Comparison of ENCODE assay signal across 8 cellular contexts in genomic region chr11:70483077-70483861, GRCh38.
A peak's percentile ranks its signal among the peaks of the same experiment; 100 is the strongest.
DNase-seq lines count a peak whose midpoint lies in the region; ATAC-seq and TF ChIP-seq lines count a peak whose summit lies in the region.

No MANE protein-coding gene starts in this region.

- no peaks in the 10 kb centered on the region for H3K27me3 ChIP-seq in SJCRH30
- H3K27me3 ChIP-seq in left ventricle myocardium inferior (ENCODE audit: low read depth), result no peaks in the 10 kb centered on the region

- intact Hi-C loops in left ventricle myocardium inferior (cut with micrococcal nuclease), result no loop called here

- H3K4me1 ChIP-seq in SJCRH30, result peaks cover 2% of the 10 kb centered on the region; the same call in 1 of the 2 replicates
- H3K4me1 ChIP-seq in left ventricle myocardium inferior, result peaks cover 25% of the 10 kb centered on the region

- no peak overlapping the region for H3K27ac Mint-ChIP-seq in type B pancreatic cell

- no peak overlapping the region for H3K4me3 ChIP-seq in SJCRH30
- peak overlapping the region; percentile 44 for H3K4me3 ChIP-seq in left ventricle myocardium inferior

- no peak overlapping the region for H3K4me3 Mint-ChIP-seq in type B pancreatic cell

- peak; percentile 63 for TF ChIP-seq CTCF in left ventricle myocardium inferior (IDR thresholded peaks at IDR 0.05; ENCODE audit: borderline replicate concordance)
- peak; percentile 49 for TF ChIP-seq CTCF in type B pancreatic cell (conservative IDR thresholded peaks at IDR 0.05)

- H3K36me3 Mint-ChIP-seq in type B pancreatic cell, result peaks cover 15% of the 10 kb centered on the region

- H3K36me3 ChIP-seq in SJCRH30, result no peaks in the 10 kb centered on the region
- no peaks in the 10 kb centered on the region for H3K36me3 ChIP-seq in left ventricle myocardium inferior

- H3K27ac ChIP-seq in SJCRH30 (peak overlapping the region; percentile 30; the same call in 1 of the 2 replicates), left ventricle myocardium inferior (replicated peaks) (peak overlapping the region; percentile 94)

- H3K9me3 Mint-ChIP-seq in type B pancreatic cell, result no peaks in the 10 kb centered on the region

- no peak for ATAC-seq in GM18909 (IDR thresholded peaks at IDR 0.05; ENCODE audit: poor library complexity, unreplicated experiment)
- ATAC-seq in GM18873 (IDR thresholded peaks at IDR 0.05; ENCODE audit: low FRiP score, unreplicated experiment), result no peak
- no peak for ATAC-seq in HG02970 (IDR thresholded peaks at IDR 0.05; ENCODE audit: low FRiP score, unreplicated experiment)

- no peaks in the 10 kb centered on the region for H3K27me3 Mint-ChIP-seq in type B pancreatic cell

- H3K9me3 ChIP-seq in SJCRH30 (replicated peaks), result no peaks in the 10 kb centered on the region
- H3K9me3 ChIP-seq in left ventricle myocardium inferior (replicated peaks), result no peaks in the 10 kb centered on the region

- H3K4me1 Mint-ChIP-seq in type B pancreatic cell (ENCODE audit: unreplicated experiment), result peaks cover 3% of the 10 kb centered on the region

- DNase-seq in NCI-H82 (lab: John Stamatoyannopoulos, UW) (peak; percentile 19), NCI-H82 treated with DMSO at 0.1 percent for 48 hours (lab: John Stamatoyannopoulos, UW; ENCODE audit: unreplicated experiment) (no peak), SJCRH30 (peak in 1 of 2 experiments; percentile 36), left ventricle myocardium inferior (peak; percentile 45), type B pancreatic cell (ENCODE audit: extremely low spot score, unreplicated experiment) (no peak)

Comparison
In these comparisons a context has a peak if more than half of its experiments do, and no peak if none do; other contexts are left out.
1. DNase-seq: peak in NCI-H82 (single experiment) and left ventricle myocardium inferior (single experiment); none in NCI-H82 treated with DMSO at 0.1 percent for 48 hours (single experiment) and type B pancreatic cell (single experiment).